In the genomic region with DNA sequence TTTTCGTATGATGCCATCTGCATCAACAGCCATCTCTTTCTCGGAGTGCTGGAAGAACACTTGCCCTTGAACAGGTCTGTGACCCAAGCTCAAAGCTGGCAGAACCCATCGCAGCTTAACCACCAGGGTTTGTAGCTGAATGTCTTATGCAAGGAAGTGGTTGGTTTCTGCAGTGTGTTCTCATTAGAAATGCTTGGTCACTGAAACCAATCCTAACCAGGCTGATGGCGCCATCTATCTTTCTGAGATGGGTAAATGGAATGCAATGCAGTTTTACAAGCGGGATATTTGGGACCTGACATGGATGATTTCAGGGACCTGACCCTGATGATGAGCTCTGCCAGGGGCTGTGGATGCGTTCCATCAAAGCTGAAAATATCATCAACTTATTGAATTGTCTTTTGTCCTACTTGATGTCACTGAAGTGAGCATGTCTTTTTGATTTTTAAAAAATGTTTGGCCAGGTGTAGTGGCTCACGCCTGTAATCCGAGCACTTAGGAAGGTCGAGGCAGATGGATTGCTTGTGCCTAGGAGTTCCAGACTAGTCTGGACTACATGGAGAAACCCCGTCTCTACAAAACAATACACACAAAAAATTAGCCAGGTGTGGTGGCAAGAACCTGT, we compare ENCODE assay signal across 8 cellular contexts. TPM values are rescaled to one million over a fixed set of nuclear protein-coding genes. Genes with fewer than 3 reads are reported as not detected.
DNase-seq lines count a peak whose midpoint lies in the region; ATAC-seq, FAIRE-seq and TF ChIP-seq lines count a peak whose summit lies in the region.

No MANE protein-coding gene starts in this region.

- H3K36me3 Mint-ChIP-seq in osteocyte (ENCODE audit: unreplicated experiment): no peaks in the 10 kb centered on the region

- no peak overlapping the region for H3K4me3 ChIP-seq in fibroblast of mammary gland (ENCODE audit: control insufficient read depth, low read depth, low read length)

- peak; percentile 46 for FAIRE-seq in D721Med (lab: Jason Lieb, UNC)

- DNase-seq in D721Med (ENCODE audit: insufficient read length, low spot score) (no peak), KBM-7 (peak; percentile 66), SKM-1 treated with dmso at 0.1 percent for 144 hours (lab: John Stamatoyannopoulos, UW; ENCODE audit: unreplicated experiment) (peak; percentile 67), fibroblast of mammary gland (ENCODE audit: low read depth) (peak; percentile 61), osteocyte (ENCODE audit: extremely low spot score, unreplicated experiment) (no peak), middle frontal gyrus (ENCODE audit: extremely low spot score, low spot score) (no peak)

- in situ Hi-C loops in KBM-7 (cut with MboI; ENCODE audit: low pct_unique_long_range_greater_than_20kb, low sequenced_read_pairs): no loop called here

- H3K9me3 Mint-ChIP-seq in osteocyte (ENCODE audit: unreplicated experiment): no peaks in the 10 kb centered on the region

- TF ChIP-seq CTCF in D721Med (IDR thresholded peaks at IDR 0.05; ENCODE audit: insufficient read depth, missing control alignments) (peak; percentile 61), fibroblast of mammary gland (conservative IDR thresholded peaks at IDR 0.05; ENCODE audit: control insufficient read depth, insufficient read depth, low read depth, low read length) (peak; percentile 73), osteocyte (IDR thresholded peaks at IDR 0.05) (peak; percentile 49)

- no peaks in the 10 kb centered on the region for H3K4me1 Mint-ChIP-seq in osteocyte (ENCODE audit: unreplicated experiment)

- no peak overlapping the region for H3K4me3 Mint-ChIP-seq in osteocyte (ENCODE audit: unreplicated experiment)

- peak; percentile 43 for ATAC-seq in GM19025 (IDR thresholded peaks at IDR 0.05; ENCODE audit: low read depth, unreplicated experiment)
- no peak for ATAC-seq in HG02970 (IDR thresholded peaks at IDR 0.05; ENCODE audit: low FRiP score, unreplicated experiment)

- no peaks in the 10 kb centered on the region for H3K27me3 Mint-ChIP-seq in osteocyte (ENCODE audit: unreplicated experiment)

- H3K27ac Mint-ChIP-seq in osteocyte (ENCODE audit: unreplicated experiment): no peak overlapping the region

RNA-seq across cellular contexts. Expression of a gene that starts 28.7 kb away (rescaled TPM):
- total RNA-seq in osteocyte: not detected in 2 replicates

RNA-seq across cellular contexts. Expression of a gene that starts 45.0 kb away (rescaled TPM):
- total RNA-seq in osteocyte: not detected in 2 replicates

Comparison
In these comparisons a context has a peak if more than half of its experiments do, and no peak if none do; other contexts are left out.
1. DNase-seq: peak in KBM-7 (single experiment), SKM-1 treated with dmso at 0.1 percent for 144 hours (single experiment) and fibroblast of mammary gland (single experiment); none in D721Med (single experiment), osteocyte (single experiment) and middle frontal gyrus (single experiment).
2. Peak in every context shown above with its lines, with median percentiles within 50 percentile points of each other: CTCF ChIP-seq.